In the genomic region with DNA sequence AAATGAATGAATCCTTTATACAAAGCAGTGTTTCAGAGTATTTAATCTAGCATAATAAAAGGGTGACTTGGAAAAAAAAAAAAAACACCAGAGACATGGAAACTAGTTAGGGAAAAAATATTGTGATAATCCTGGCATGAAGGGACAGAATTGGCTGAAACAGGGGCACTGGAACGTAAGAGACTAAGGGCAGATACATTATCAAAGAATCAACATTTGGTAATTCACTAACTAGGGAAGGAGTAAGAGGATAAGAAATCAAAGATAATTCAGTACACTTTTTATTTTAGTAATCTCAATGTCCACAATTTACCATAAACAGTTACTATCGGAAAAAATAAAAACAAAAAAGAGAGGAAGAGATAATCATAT, we compare ENCODE assay signal across 13 cellular contexts. TPM values are rescaled to one million over a fixed set of nuclear protein-coding genes. Genes with fewer than 3 reads are reported as not detected.
DNase-seq lines count a peak whose midpoint lies in the region; ATAC-seq and TF ChIP-seq lines count a peak whose summit lies in the region.
"Had no signal": no experiment of that assay in that cellular context is flagged by ENCODE, and none has a peak within 500 bp of the region (broad histone marks: within the 10 kb centered on the region; RNA-seq: fewer than 3 reads in every experiment).

No MANE protein-coding gene starts in this region.

- peak overlapping the region; percentile 25; the same call in 1 of the 2 replicates for H3K4me3 ChIP-seq in GM23248
- H3K4me3 ChIP-seq in naive thymus-derived CD4-positive, alpha-beta T cell (ENCODE audit: low read length), result no peak overlapping the region
- H3K4me3 ChIP-seq in mesendoderm (ENCODE audit: low read length), result no peak overlapping the region
- H3K4me3 ChIP-seq: BLaER1 treated with 17β-estradiol and CSF1 and Interleukin-3, amounts not matched to agents 10 nM and 100 nM; ovary had no signal

- CTCF ChIA-PET in naive thymus-derived CD4-positive, alpha-beta T cell (lab: Charles Lee), result no interaction called here

- no peaks in the 10 kb centered on the region for H3K9me3 ChIP-seq in GM23248 (ENCODE audit: low read depth)
- no peaks in the 10 kb centered on the region for H3K9me3 ChIP-seq in naive thymus-derived CD4-positive, alpha-beta T cell (ENCODE audit: control insufficient read depth in 2 of 3, low read length in 3 of 3)
- H3K9me3 ChIP-seq: adrenal gland; BLaER1 treated with 17β-estradiol and CSF1 and Interleukin-3, amounts not matched to agents 10 nM and 100 nM; ovary had no signal

- no peak overlapping the region for H2BK5ac ChIP-seq in mesendoderm (ENCODE audit: low read length)

- H3K4me3 Mint-ChIP-seq in brain, result no peak overlapping the region
- no peak overlapping the region for H3K4me3 Mint-ChIP-seq in naive thymus-derived CD4-positive, alpha-beta T cell

- DNase-seq in GM23248 (no peak), mesendoderm (no peak), D341Med (ENCODE audit: low spot score) (no peak), NCI-H226 (no peak)
- no peak for DNase-seq in naive thymus-derived CD4-positive, alpha-beta T cell
- DNase-seq: effector memory CD4-positive, alpha-beta T cell; NCI-H1436 treated with DMSO at 0.1 percent for 48 hours; stimulated activated CD4-positive, alpha-beta T cell treated with anti-CD3 and anti-CD28 coated beads, Interleukin-2, amount 100 ng/mL, for 24 hours; stimulated activated naive CD4-positive, alpha-beta T cell had no signal

- peaks cover 13% of the 10 kb centered on the region for H3K4me1 Mint-ChIP-seq in brain
- H3K4me1 Mint-ChIP-seq in naive thymus-derived CD4-positive, alpha-beta T cell, result peaks cover 2 to 35% (median 30%) of the 10 kb centered on the region in 7 donors

- H4K20me1 ChIP-seq in GM23248 (ENCODE audit: insufficient read depth), result no peaks in the 10 kb centered on the region

- peak overlapping the region; percentile 67 for H3K27ac ChIP-seq in GM23248
- no peak overlapping the region for H3K27ac ChIP-seq in naive thymus-derived CD4-positive, alpha-beta T cell (ENCODE audit: low read depth, low read length)
- H3K27ac ChIP-seq in mesendoderm (ENCODE audit: low read depth, low read length), result no peak overlapping the region
- H3K27ac ChIP-seq: BLaER1 treated with 17β-estradiol and CSF1 and Interleukin-3, amounts not matched to agents 10 nM and 100 nM; ovary had no signal

- peak overlapping the region; percentile 12 for H3K4me2 ChIP-seq in GM23248 (ENCODE audit: unreplicated experiment)
- no peak overlapping the region for H3K4me2 ChIP-seq in mesendoderm (ENCODE audit: low read length)
- H3K4me2 ChIP-seq: BLaER1 treated with 17β-estradiol and CSF1 and Interleukin-3, amounts not matched to agents 10 nM and 100 nM had no signal

- H3K4ac ChIP-seq in mesendoderm (ENCODE audit: low read depth, low read length), result no peak overlapping the region

- H4K8ac ChIP-seq in mesendoderm (ENCODE audit: low read depth, low read length), result no peak overlapping the region

- H2BK15ac ChIP-seq in mesendoderm (replicated peaks; ENCODE audit: low read depth), result no peak overlapping the region

- no peak overlapping the region for H3K18ac ChIP-seq in mesendoderm (ENCODE audit: low read length)

- H3K79me1 ChIP-seq in mesendoderm (ENCODE audit: low read length), result peaks cover 9% of the 10 kb centered on the region

- peak overlapping the region in 4 of 5 experiments; percentile 23 to 68 (median 60) for H3K27ac Mint-ChIP-seq in brain
- H3K27ac Mint-ChIP-seq in naive thymus-derived CD4-positive, alpha-beta T cell, result peak overlapping the region in 7 of 9 donors; percentile 7 to 75 (median 70)

- no peak overlapping the region for H3K56ac ChIP-seq in mesendoderm (ENCODE audit: low read length)

- no peaks in the 10 kb centered on the region for H3K27me3 ChIP-seq in GM23248 (replicated peaks; ENCODE audit: insufficient read depth)
- no peaks in the 10 kb centered on the region for H3K27me3 ChIP-seq in naive thymus-derived CD4-positive, alpha-beta T cell (ENCODE audit: control insufficient read depth in 2 of 2, insufficient read depth in 2 of 2, low read length in 2 of 2)
- H3K27me3 ChIP-seq in mesendoderm (ENCODE audit: insufficient read depth, low read length, poor library complexity), result no peaks in the 10 kb centered on the region
- H3K27me3 ChIP-seq: adrenal gland; BLaER1 treated with 17β-estradiol and CSF1 and Interleukin-3, amounts not matched to agents 10 nM and 100 nM; ovary had no signal

- H3K79me2 ChIP-seq in GM23248 (ENCODE audit: insufficient read depth), result peaks cover 58% of the 10 kb centered on the region
- H3K79me2 ChIP-seq in mesendoderm (ENCODE audit: control insufficient read depth, insufficient read depth, low read length), result peaks cover 10% of the 10 kb centered on the region

- no peaks in the 10 kb centered on the region for H3K27me3 Mint-ChIP-seq in brain
- H3K27me3 Mint-ChIP-seq in naive thymus-derived CD4-positive, alpha-beta T cell, result no peaks in the 10 kb centered on the region

- no peaks in the 10 kb centered on the region for H3K9me2 ChIP-seq in GM23248 (ENCODE audit: insufficient read depth)

- intact Hi-C loops in naive thymus-derived CD4-positive, alpha-beta T cell (cut with micrococcal nuclease), result no loop called here

- no peak overlapping the region for H4K5ac ChIP-seq in mesendoderm (ENCODE audit: low read length)

- peaks cover 16% of the 10 kb centered on the region for H3K36me3 Mint-ChIP-seq in brain
- H3K36me3 Mint-ChIP-seq in naive thymus-derived CD4-positive, alpha-beta T cell, result peaks cover 5 to 17% (median 12%) of the 10 kb centered on the region in 5 donors

- H3K23ac ChIP-seq in mesendoderm (ENCODE audit: low read length), result no peak overlapping the region

- H3F3A ChIP-seq in GM23248 (ENCODE audit: insufficient read depth), result peaks cover 21% of the 10 kb centered on the region

- H2AFZ ChIP-seq in GM23248, result peak overlapping the region; percentile 43; the same call in 1 of the 2 replicates

- H3K9ac ChIP-seq in GM23248 (peak overlapping the region; percentile 32), mesendoderm (ENCODE audit: low read length) (no peak overlapping the region)

- TF ChIP-seq CTCF in brain (conservative IDR thresholded peaks at IDR 0.05), result no peak

- POLR2A ChIA-PET in naive thymus-derived CD4-positive, alpha-beta T cell (lab: Charles Lee), result no interaction called here

- H3K9me3 Mint-ChIP-seq in brain, result no peaks in the 10 kb centered on the region
- H3K9me3 Mint-ChIP-seq in naive thymus-derived CD4-positive, alpha-beta T cell, result no peaks in the 10 kb centered on the region

- 66 to 71% methylated on average over 2 of the region's 2 CpGs for WGBS in GM23248 (ENCODE audit: low coverage in 1 of 2, low lambda C conversion rate in 2 of 2, missing lambda C conversion rate in 2 of 2), 2 experiments
- WGBS in mesendoderm (ENCODE audit: extremely low coverage, insufficient coverage, low lambda C conversion rate), result no CpG with 5 or more reads among the region's 2 CpGs

- in situ Hi-C loops in GM23248 (cut with MboI), result no loop called here

- H3K4me1 ChIP-seq in GM23248 (ENCODE audit: insufficient read depth) (peaks cover 19% of the 10 kb centered on the region), mesendoderm (ENCODE audit: control insufficient read depth, low read depth, low read length) (no peaks in the 10 kb centered on the region)
- peaks cover 0 to 7% of the 10 kb centered on the region in 2 donors for H3K4me1 ChIP-seq in naive thymus-derived CD4-positive, alpha-beta T cell (ENCODE audit: control insufficient read depth in 2 of 2, insufficient read depth in 2 of 2, low read length in 2 of 2)

- no peak for ATAC-seq in naive thymus-derived CD4-positive, alpha-beta T cell

- no peak overlapping the region for H2BK120ac ChIP-seq in mesendoderm (ENCODE audit: low read depth, low read length)

- no peak overlapping the region for H2AK5ac ChIP-seq in mesendoderm (ENCODE audit: low read length)

- peaks cover 10% of the 10 kb centered on the region for H3K36me3 ChIP-seq in GM23248 (ENCODE audit: low read depth)
- H3K36me3 ChIP-seq in naive thymus-derived CD4-positive, alpha-beta T cell (ENCODE audit: control insufficient read depth in 2 of 3, insufficient read depth in 3 of 3, low read length in 3 of 3), result no peaks in the 10 kb centered on the region
- H3K36me3 ChIP-seq in mesendoderm (ENCODE audit: control insufficient read depth, insufficient read depth, low read length), result no peaks in the 10 kb centered on the region
- H3K36me3 ChIP-seq: ovary had no signal

RNA-seq across cellular contexts. Expression of a gene that starts 18.2 kb away (rescaled TPM):
- 20.1 and 25.9 TPM in 2 replicates for total RNA-seq in GM23248 (2014; rRNA removed; shearing (Covaris generic))
- polyA plus RNA-seq in GM23248 (2016; fragmentation: Nextera tagmentation; extraction: Ambion mirVana), result 33.5 and 34.4 TPM in 2 replicates
- polyA plus RNA-seq in brain (ENCODE audit: insufficient read depth, low read depth, low replicate concordance), result 26.6 TPM
- total RNA-seq in naive thymus-derived CD4-positive, alpha-beta T cell, result 10 to 100 TPM; 18.5 to 46.9 (median 35.0) TPM
- 10 to 100 TPM; 62.1 to 70.7 TPM for polyA plus RNA-seq in naive thymus-derived CD4-positive, alpha-beta T cell
- 54.0 TPM for polyA plus RNA-seq in mesendoderm (2013, experiment 1 of 2)
- polyA plus RNA-seq in mesendoderm (2013, experiment 2 of 2), result 55.1 TPM

RNA-seq across cellular contexts. Expression of a gene that starts 21.5 kb away (rescaled TPM):
- total RNA-seq in GM23248 (2014; rRNA removed; shearing (Covaris generic)), result 66.6 and 67.7 TPM in 2 replicates
- polyA plus RNA-seq in GM23248 (2016; fragmentation: Nextera tagmentation; extraction: Ambion mirVana) (109 and 116 TPM in 2 replicates), brain (ENCODE audit: insufficient read depth, low read depth, low replicate concordance) (12.5 TPM)
- 1,000 to 10,000 TPM in 3 of 5 experiments, 100 to 1,000 TPM in 2; 705 to 1,507 (median 1,164) TPM for total RNA-seq in naive thymus-derived CD4-positive, alpha-beta T cell
- polyA plus RNA-seq in naive thymus-derived CD4-positive, alpha-beta T cell, result 100 to 1,000 TPM; 259 to 557 TPM
- 8.6 TPM for polyA plus RNA-seq in mesendoderm (2013, experiment 1 of 2)
- 9.8 TPM for polyA plus RNA-seq in mesendoderm (2013, experiment 2 of 2)

RNA-seq across cellular contexts. Expression of a gene that starts 56.3 kb away (rescaled TPM):
- total RNA-seq in GM23248 (2014; rRNA removed; shearing (Covaris generic)), result 0.13 and 2.3 TPM in 2 replicates
- polyA plus RNA-seq in GM23248 (2016; fragmentation: Nextera tagmentation; extraction: Ambion mirVana) (0.38 and 0.76 TPM in 2 replicates), brain (ENCODE audit: insufficient read depth, low read depth, low replicate concordance) (1.5 TPM)
- total RNA-seq in naive thymus-derived CD4-positive, alpha-beta T cell, result not detected
- under 1 TPM; 0.09 to 0.57 TPM for polyA plus RNA-seq in naive thymus-derived CD4-positive, alpha-beta T cell
- 24.6 TPM for polyA plus RNA-seq in mesendoderm (2013, experiment 1 of 2)
- 23.0 TPM for polyA plus RNA-seq in mesendoderm (2013, experiment 2 of 2)

RNA-seq across cellular contexts. Expression of a gene that starts 57.1 kb away (rescaled TPM):
- total RNA-seq in GM23248 (2014; rRNA removed; shearing (Covaris generic)), result 20.8 and 34.9 TPM in 2 replicates
- 16.2 and 16.6 TPM in 2 replicates for polyA plus RNA-seq in GM23248 (2016; fragmentation: Nextera tagmentation; extraction: Ambion mirVana)
- 52.2 TPM for polyA plus RNA-seq in brain (ENCODE audit: insufficient read depth, low read depth, low replicate concordance)
- total RNA-seq in naive thymus-derived CD4-positive, alpha-beta T cell, result 10 to 100 TPM; 19.0 to 77.2 (median 24.1) TPM
- 1 to 10 TPM; 7.0 to 9.6 TPM for polyA plus RNA-seq in naive thymus-derived CD4-positive, alpha-beta T cell
- 49.3 TPM for polyA plus RNA-seq in mesendoderm (2013, experiment 1 of 2)
- polyA plus RNA-seq in mesendoderm (2013, experiment 2 of 2), result 50.6 TPM
